7 cellular contexts compared by ENCODE assay signal in the genomic region with DNA sequence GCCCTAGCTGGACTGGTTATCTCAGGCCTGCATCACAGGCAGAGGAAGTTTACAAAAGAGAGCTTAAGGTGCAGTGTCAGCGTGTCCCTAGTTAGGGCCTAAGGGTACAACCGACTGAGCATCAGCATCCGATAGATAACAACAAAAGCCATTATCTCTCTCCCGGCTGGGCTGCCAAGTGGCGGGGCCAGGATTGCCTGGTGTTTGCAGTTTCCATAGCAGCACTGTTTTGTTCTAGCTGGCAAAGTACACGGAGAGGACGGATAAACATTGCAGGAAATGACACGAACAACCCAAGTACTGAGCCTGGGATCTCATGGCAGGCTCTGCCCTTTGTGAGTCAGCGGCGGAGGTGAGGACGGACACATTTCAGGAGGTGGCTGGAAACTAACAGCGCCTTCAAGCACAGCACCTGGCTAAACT.
DNase-seq lines count a peak whose midpoint lies in the region; ATAC-seq and TF ChIP-seq lines count a peak whose summit lies in the region.

No MANE protein-coding gene starts in this region.

- peak; percentile 75 for DNase-seq in SK-N-SH
- DNase-seq in foreskin fibroblast: peak; percentile 13 to 48
- DNase-seq in non-pigmented ciliary epithelial cell (ENCODE audit: low read depth): peak; percentile 47
- no peak for DNase-seq in central memory CD4-positive, alpha-beta T cell

- 19% methylated on average over 9 of the region's 12 CpGs for WGBS in SK-N-SH (ENCODE audit: low lambda C conversion rate)

- ATAC-seq in HG03520 (IDR thresholded peaks at IDR 0.05; ENCODE audit: unreplicated experiment): no peak
- ATAC-seq in GM21526 (IDR thresholded peaks at IDR 0.05; ENCODE audit: low FRiP score, unreplicated experiment): no peak

- H3K36me3 ChIP-seq in Loucy (ENCODE audit: insufficient read depth, low read length) (no peaks in the 10 kb centered on the region), SK-N-SH (replicated peaks in 1 of 2; ENCODE audit: control insufficient read depth in 1 of 2, insufficient read depth in 2 of 2, low read length in 1 of 2) (no peaks in the 10 kb centered on the region)

- H3K4me2 ChIP-seq in Loucy (ENCODE audit: low read depth, low read length, poor library complexity, severe bottlenecking) (no peak overlapping the region), SK-N-SH (peak overlapping the region; percentile 51; the same call in 1 of the 2 replicates)

- H3K4me1 ChIP-seq in Loucy (ENCODE audit: insufficient read depth, low read length, poor library complexity, severe bottlenecking): no peaks in the 10 kb centered on the region
- H3K4me1 ChIP-seq in SK-N-SH (ENCODE audit: control insufficient read depth in 1 of 2, insufficient read depth in 2 of 2, low read depth in 1 of 2, low read length in 1 of 2): peaks cover 5 to 53% of the 10 kb centered on the region in 2 experiments; a peak in 3 of 4 replicates

- H3K79me2 ChIP-seq in Loucy (ENCODE audit: insufficient read depth, low read length) (no peaks in the 10 kb centered on the region), SK-N-SH (ENCODE audit: insufficient read depth) (no peaks in the 10 kb centered on the region)

- peak in 1 of 2 experiments; percentile 96; a peak in 2 of 4 replicates for TF ChIP-seq EP300 in SK-N-SH (IDR thresholded peaks at IDR 0.05; ENCODE audit: borderline replicate concordance in 1 of 2, low read depth in 1 of 2, low read length in 1 of 2)

- no peaks in the 10 kb centered on the region for H3K9me2 ChIP-seq in Loucy (replicated peaks; ENCODE audit: low read depth, low read length)
- no peaks in the 10 kb centered on the region for H3K9me2 ChIP-seq in SK-N-SH

- H2AFZ ChIP-seq in Loucy (ENCODE audit: low read length) (peak overlapping the region; percentile 48; the same call in 1 of the 2 replicates), SK-N-SH (ENCODE audit: low read depth) (no peak overlapping the region; the same call in 1 of the 2 replicates)

- H3K9ac ChIP-seq in Loucy (ENCODE audit: low read depth, low read length, poor library complexity, severe bottlenecking): no peak overlapping the region
- H3K9ac ChIP-seq in SK-N-SH: peak overlapping the region; percentile 19; the same call in 1 of the 2 replicates

- no peaks in the 10 kb centered on the region for H3F3A ChIP-seq in Loucy (ENCODE audit: low read depth)
- peaks cover 5% of the 10 kb centered on the region for H3F3A ChIP-seq in SK-N-SH (replicated peaks; ENCODE audit: insufficient read depth)

- H3K9me3 ChIP-seq in Loucy (ENCODE audit: insufficient read depth, low read depth, low read length): no peaks in the 10 kb centered on the region
- H3K9me3 ChIP-seq in SK-N-SH: no peaks in the 10 kb centered on the region

- CTCF ChIA-PET in SK-N-SH (lab: Yijun Ruan, JAX): interaction anchor here (1.0 to 5.4 kb wide), 8 partner anchors 8 to 230 kb away, joined by 3 to 40 read pairs (median 4); no protein-coding TSS in a partner anchor

- peak overlapping the region; percentile 50 to 99 for H3K27ac ChIP-seq in SK-N-SH (ENCODE audit: low read depth in 2 of 2, low read length in 1 of 2)

- no peak for TF ChIP-seq CTCF in Loucy (conservative IDR thresholded peaks at IDR 0.05; ENCODE audit: low read length)
- no peak for TF ChIP-seq CTCF in SK-N-SH (IDR thresholded peaks at IDR 0.05)
- TF ChIP-seq CTCF in foreskin fibroblast (IDR thresholded peaks at IDR 0.05; ENCODE audit: low read depth, low read length): no peak

- peak; percentile 16; the same call in 1 of the 2 replicates for TF ChIP-seq RAD21 in SK-N-SH (IDR thresholded peaks at IDR 0.05; ENCODE audit: low read length)

- H4K20me1 ChIP-seq in Loucy (ENCODE audit: insufficient read depth, low read length, poor library complexity, severe bottlenecking): no peaks in the 10 kb centered on the region
- H4K20me1 ChIP-seq in SK-N-SH (ENCODE audit: insufficient read depth): no peaks in the 10 kb centered on the region

- POLR2A ChIA-PET in SK-N-SH (lab: Yijun Ruan, JAX): interaction anchor here (0.9 to 1.7 kb wide), 3 partner anchors 12 to 40 kb away, joined by 3 to 8 read pairs (median 3); no protein-coding TSS in a partner anchor

- no peak overlapping the region for H3K4me3 ChIP-seq in Loucy (ENCODE audit: low read length, poor library complexity, severe bottlenecking)
- peak overlapping the region; percentile 2 to 35; a peak in 1 of 4 replicates for H3K4me3 ChIP-seq in SK-N-SH (ENCODE audit: low read depth in 2 of 2, low read length in 1 of 2)
- no peak overlapping the region for H3K4me3 ChIP-seq in foreskin fibroblast (ENCODE audit: low read depth in 1 of 2, low read length in 2 of 2)

- H3K27me3 ChIP-seq in Loucy (ENCODE audit: insufficient read depth, low read length, poor library complexity, severe bottlenecking) (no peaks in the 10 kb centered on the region), SK-N-SH (ENCODE audit: insufficient read depth) (no peaks in the 10 kb centered on the region)

TF ChIP-seq in SK-N-SH, 30 proteins besides CTCF, POLR2A, EP300 and RAD21:
- TF ChIP-seq RFX5 (IDR thresholded peaks at IDR 0.05; ENCODE audit: low read length): peak; percentile 24; the same call in 1 of the 2 replicates
- peak; percentile 25 for TF ChIP-seq CHD2 (IDR thresholded peaks at IDR 0.05; ENCODE audit: low read length, partially characterized antibody)
- TF ChIP-seq MXI1 (IDR thresholded peaks at IDR 0.05; ENCODE audit: low read depth, low read length): peak; percentile 70
- TF ChIP-seq ELF1 (IDR thresholded peaks at IDR 0.05): no peak
- TF ChIP-seq SMC3 (IDR thresholded peaks at IDR 0.05; ENCODE audit: low read depth, low read length): peak; percentile 1; the same call in 1 of the 2 replicates
- TF ChIP-seq NFIC (IDR thresholded peaks at IDR 0.05; ENCODE audit: borderline replicate concordance): peak; percentile 3; the same call in 1 of the 2 replicates
- TF ChIP-seq FOXJ3 (CRISPR knock-in tag; IDR thresholded peaks at IDR 0.05): peak; percentile 99
- TF ChIP-seq RCOR1 (IDR thresholded peaks at IDR 0.05; ENCODE audit: low read length): peak; percentile 99
- peak; percentile 98 for TF ChIP-seq GATA2 (CRISPR knock-in tag; IDR thresholded peaks at IDR 0.05)
- TF ChIP-seq NRF1 (IDR thresholded peaks at IDR 0.05; ENCODE audit: low read depth, low read length): no peak
- peak; percentile 40; the same call in 1 of the 2 replicates for TF ChIP-seq FOSL2 (IDR thresholded peaks at IDR 0.05; ENCODE audit: borderline replicate concordance, low read depth)
- TF ChIP-seq, protein P1, sequence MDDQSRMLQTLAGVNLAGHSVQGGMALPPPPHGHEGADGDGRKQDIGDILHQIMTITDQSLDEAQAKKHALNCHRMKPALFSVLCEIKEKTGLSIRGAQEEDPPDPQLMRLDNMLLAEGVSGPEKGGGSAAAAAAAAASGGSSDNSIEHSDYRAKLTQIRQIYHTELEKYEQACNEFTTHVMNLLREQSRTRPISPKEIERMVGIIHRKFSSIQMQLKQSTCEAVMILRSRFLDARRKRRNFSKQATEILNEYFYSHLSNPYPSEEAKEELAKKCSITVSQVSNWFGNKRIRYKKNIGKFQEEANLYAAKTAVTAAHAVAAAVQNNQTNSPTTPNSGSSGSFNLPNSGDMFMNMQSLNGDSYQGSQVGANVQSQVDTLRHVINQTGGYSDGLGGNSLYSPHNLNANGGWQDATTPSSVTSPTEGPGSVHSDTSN (IDR thresholded peaks at IDR 0.05): no peak
- no peak for TF ChIP-seq POLR2AphosphoS5 (IDR thresholded peaks at IDR 0.05; ENCODE audit: low read depth, low read length)

Comparison
In these comparisons a context has a peak if more than half of its experiments do, and no peak if none do; other contexts are left out.
1. H3K4me3 ChIP-seq: peak in SK-N-SH (2 of 2); none in Loucy (single experiment) and foreskin fibroblast (0 of 2).